12 cellular contexts compared by ENCODE assay signal in the genomic region with DNA sequence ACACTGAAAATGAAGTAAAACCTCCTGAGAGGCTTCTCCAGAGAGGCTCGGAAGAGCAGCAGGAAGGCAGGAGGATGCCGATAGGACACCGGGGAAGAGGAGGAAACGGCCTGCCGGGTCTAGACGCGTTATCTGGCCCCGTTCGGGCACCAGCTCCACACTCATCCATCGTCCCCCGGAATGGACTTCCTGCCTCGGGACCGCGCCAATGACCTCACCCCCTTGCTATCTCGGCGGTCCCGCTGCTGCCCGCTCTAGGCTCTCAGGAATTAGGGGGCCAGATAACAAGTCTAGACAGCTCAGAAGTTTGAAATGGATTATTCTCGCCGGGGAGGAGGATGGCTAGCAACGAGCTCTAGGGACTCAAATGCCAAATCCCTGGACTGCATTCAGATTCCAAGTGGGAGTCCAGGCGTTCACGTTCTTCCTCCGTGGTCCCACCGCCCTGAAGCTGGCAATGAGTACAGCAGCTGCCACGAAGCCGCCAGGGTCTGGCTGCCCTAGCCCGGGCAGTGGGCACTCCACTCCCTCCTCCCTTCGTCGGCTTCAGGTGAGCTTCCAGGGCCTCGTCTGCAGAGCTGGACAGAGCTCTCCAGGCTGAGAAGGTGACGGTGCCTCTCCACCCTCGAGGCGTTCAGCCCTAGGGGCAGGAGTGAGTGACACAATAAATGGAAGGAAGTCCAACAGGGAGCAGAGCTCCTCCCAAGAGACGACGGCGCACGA.
DNase-seq lines count a peak whose midpoint lies in the region; TF ChIP-seq lines count a peak whose summit lies in the region.
"Had no signal": no experiment of that assay in that cellular context is flagged by ENCODE, and none has a peak within 500 bp of the region (broad histone marks: within the 10 kb centered on the region; RNA-seq: fewer than 3 reads in every experiment).

No MANE protein-coding gene starts in this region.

- in situ Hi-C loops in astrocyte of the spinal cord (cut with HindIII; ENCODE audit: low sequenced_read_pairs): no loop called here

- no peaks in the 10 kb centered on the region for H3K36me3 ChIP-seq in HUES6 (ENCODE audit: control insufficient read depth, insufficient read depth, low read length)
- H3K36me3 ChIP-seq: gastroesophageal sphincter, transverse colon had no signal

- TF ChIP-seq CTCF in astrocyte of the spinal cord (IDR thresholded peaks at IDR 0.05; ENCODE audit: low read depth, low read length): no peak
- TF ChIP-seq CTCF in retinal pigment epithelial cell (conservative IDR thresholded peaks at IDR 0.05; ENCODE audit: low read depth, low read length): no peak

- no peak overlapping the region for H3K4me3 ChIP-seq in HUES6 (ENCODE audit: low read depth, low read length)
- H3K4me3 ChIP-seq in astrocyte of the spinal cord (ENCODE audit: low read depth, low read length): no peak overlapping the region
- no peak overlapping the region for H3K4me3 ChIP-seq in retinal pigment epithelial cell (ENCODE audit: low read length)
- H3K4me3 ChIP-seq: gastroesophageal sphincter, SK-N-MC, transverse colon had no signal

- H3K27me3 ChIP-seq in HUES6 (ENCODE audit: control insufficient read depth, insufficient read depth, low read length): no peaks in the 10 kb centered on the region

- peaks cover 5% of the 10 kb centered on the region; the same call in 1 of the 2 replicates for H3K9me3 ChIP-seq in HUES6 (ENCODE audit: control insufficient read depth, insufficient read depth, low read depth, low read length)
- H3K9me3 ChIP-seq: gastroesophageal sphincter, transverse colon had no signal

- peak overlapping the region; percentile 3 for H3K9ac ChIP-seq in HUES6 (ENCODE audit: low read length)

- DNase-seq in astrocyte of the spinal cord (ENCODE audit: low read depth, low spot score) (peak; percentile 77), hepatic stellate cell (ENCODE audit: low spot score) (peak; percentile 99), retinal pigment epithelial cell (ENCODE audit: low read depth) (peak; percentile 88), foreskin melanocyte (no peak), NOMO-1 (lab: John Stamatoyannopoulos, UW; ENCODE audit: unreplicated experiment in 2 of 2) (no peak)
- DNase-seq in activated CD4-positive, CD25-positive, alpha-beta regulatory T cell (lab: John Stamatoyannopoulos, UW): no peak
- no peak for DNase-seq in effector CD4-positive, alpha-beta T cell
- DNase-seq: amygdala, transverse colon had no signal

- H3K27ac ChIP-seq in HUES6 (ENCODE audit: low read depth, low read length): peak overlapping the region; percentile 12; the same call in 1 of the 2 replicates
- H3K27ac ChIP-seq: gastroesophageal sphincter, SK-N-MC, transverse colon had no signal

- H3K4me1 ChIP-seq in HUES6 (ENCODE audit: control insufficient read depth, insufficient read depth, low read length): peaks cover 22% of the 10 kb centered on the region; the same call in 1 of the 2 replicates

Comparison
In these comparisons a context has a peak if more than half of its experiments do, and no peak if none do; other contexts are left out.
1. DNase-seq: peak in astrocyte of the spinal cord (single experiment), hepatic stellate cell (single experiment) and retinal pigment epithelial cell (single experiment); none in activated CD4-positive, CD25-positive, alpha-beta regulatory T cell (0 of 4), foreskin melanocyte (single experiment), NOMO-1 (0 of 2) and effector CD4-positive, alpha-beta T cell (single experiment).